8 cellular contexts compared by ENCODE assay signal in the genomic region with DNA sequence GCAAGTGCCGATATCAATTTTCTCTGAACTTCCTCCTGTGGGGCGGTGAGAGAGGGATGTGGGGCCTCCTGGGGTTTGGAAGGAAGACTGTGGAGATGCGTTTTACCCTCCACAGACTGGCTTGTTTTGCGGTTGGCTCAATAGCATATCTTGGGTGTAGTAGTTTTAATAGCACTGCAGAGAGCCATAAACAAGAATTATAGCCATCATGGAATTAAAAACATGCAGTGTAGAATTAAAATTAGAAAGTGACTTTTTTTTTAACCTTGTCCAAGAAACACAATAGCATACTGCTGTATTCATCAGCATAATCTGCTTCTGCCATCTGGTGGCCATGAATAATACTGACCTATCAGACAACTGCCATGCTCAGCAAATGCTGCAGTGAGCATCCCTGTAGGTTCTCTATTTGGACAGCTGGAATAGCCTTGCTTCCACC. TPM values are rescaled to one million over a fixed set of nuclear protein-coding genes. Genes with fewer than 3 reads are reported as not detected.
DNase-seq lines count a peak whose midpoint lies in the region; ATAC-seq and TF ChIP-seq lines count a peak whose summit lies in the region.

No MANE protein-coding gene starts in this region.

- POLR2A ChIA-PET in OCI-LY7 (lab: Charles Lee): no interaction called here

- TF ChIP-seq CTCF in OCI-LY7 (conservative IDR thresholded peaks at IDR 0.05; ENCODE audit: low read length) (peak; percentile 72), ascending aorta (IDR thresholded peaks at IDR 0.05) (peak; percentile 54 to 75 (median 56)), spleen (IDR thresholded peaks at IDR 0.05 in 8 of 11, conservative IDR thresholded peaks at IDR 0.05 in 3 of 11) (peak; percentile 12 to 60 (median 55))

- no peaks in the 10 kb centered on the region for H3K9me2 ChIP-seq in OCI-LY7 (ENCODE audit: insufficient read depth, low read length)

- WGBS in spleen, 5 donors: 11 to 35% (median 26%) methylated on average over 4 of the region's 4 CpGs

- CTCF ChIA-PET in OCI-LY7 (lab: Charles Lee; ENCODE audit: unreplicated experiment): no interaction called here

- H3K9me3 ChIP-seq in OCI-LY7 (ENCODE audit: low read length) (no peaks in the 10 kb centered on the region), ascending aorta (no peaks in the 10 kb centered on the region), spleen (no peaks in the 10 kb centered on the region)

- TF ChIP-seq POLR2A in spleen (IDR thresholded peaks at IDR 0.05): no peak

- intact Hi-C loops in OCI-LY7 (cut with micrococcal nuclease; ENCODE audit: unreplicated experiment): no loop called here
- intact Hi-C loops in ascending aorta (cut with DNase I): loop anchor here (1.0 to 10.0 kb wide), 6 partner anchors 65 to 853 kb away; a partner anchor contains a TSS
- intact Hi-C loops in spleen (cut with DNase I; ENCODE audit: low total_unique reads): loop anchor here (5.0 kb wide), 1 partner anchor 448 kb away; no protein-coding TSS in a partner anchor

- no peak overlapping the region for H3K27ac ChIP-seq in OCI-LY7 (ENCODE audit: low read depth, low read length, poor library complexity, severe bottlenecking)
- peak overlapping the region in 1 of 2 donors; percentile 59 for H3K27ac ChIP-seq in ascending aorta
- no peak overlapping the region for H3K27ac ChIP-seq in spleen

- no TSS peak for BruUV-seq in OCI-LY7 (replicated peaks; lab: Mats Ljungman, UMichigan)

- H3K36me3 ChIP-seq in OCI-LY7 (ENCODE audit: insufficient read depth, low read length): no peaks in the 10 kb centered on the region
- H3K36me3 ChIP-seq in ascending aorta: no peaks in the 10 kb centered on the region
- H3K36me3 ChIP-seq in spleen: no peaks in the 10 kb centered on the region

- peak; percentile 22 for DNase-seq in CD1c-positive myeloid dendritic cell (ENCODE audit: extremely low spot score)
- peak; percentile 36 for DNase-seq in KG1 (lab: John Stamatoyannopoulos, UW)
- peak; percentile 36 for DNase-seq in OCI-LY7 (ENCODE audit: low spot score)
- DNase-seq in ascending aorta (ENCODE audit: low spot score in 2 of 2): no peak
- DNase-seq in hepatic stellate cell (ENCODE audit: low spot score): peak; percentile 32
- no peak for DNase-seq in spleen
- no peak for DNase-seq in NK-92 (lab: John Stamatoyannopoulos, UW; ENCODE audit: unreplicated experiment)

- no peak overlapping the region for H2AFZ ChIP-seq in OCI-LY7 (ENCODE audit: low read length)

- H3K27me3 ChIP-seq in ascending aorta (no peaks in the 10 kb centered on the region), spleen (replicated peaks in 1 of 7) (peaks cover 0 to 8% (median 0%) of the 10 kb centered on the region in 7 donors)

- H3K79me2 ChIP-seq in OCI-LY7 (ENCODE audit: insufficient read depth, low read depth, low read length): no peaks in the 10 kb centered on the region

- H3K4me3 ChIP-seq in OCI-LY7 (ENCODE audit: low read depth, low read length, poor library complexity, severe bottlenecking): no peak overlapping the region
- H3K4me3 ChIP-seq in ascending aorta: no peak overlapping the region
- H3K4me3 ChIP-seq in spleen: no peak overlapping the region

- no peaks in the 10 kb centered on the region for H4K20me1 ChIP-seq in OCI-LY7 (ENCODE audit: insufficient read depth, low read length)

- H3K4me1 ChIP-seq in OCI-LY7 (ENCODE audit: insufficient read depth, low read length, poor library complexity, severe bottlenecking) (no peaks in the 10 kb centered on the region), ascending aorta (peaks cover 0 to 8% of the 10 kb centered on the region in 2 donors), spleen (no peaks in the 10 kb centered on the region)

- no peak overlapping the region for H3K4me2 ChIP-seq in OCI-LY7 (ENCODE audit: low read length)

- peak; percentile 73 for ATAC-seq in GM18870 (IDR thresholded peaks at IDR 0.05; ENCODE audit: unreplicated experiment)

RNA-seq across cellular contexts. Expression of a gene that starts 47.3 kb away (rescaled TPM):
- not detected in 2 replicates for total RNA-seq in OCI-LY7 (2014; rRNA removed; shearing (Covaris generic))
- not detected in 2 replicates for total RNA-seq in OCI-LY7 (2022)
- total RNA-seq in ascending aorta: 5.7 TPM
- 10 to 100 TPM; 12.2 to 22.7 (median 15.8) TPM for total RNA-seq in spleen
- polyA plus RNA-seq in spleen: 10 to 100 TPM; 10.4 to 17.2 (median 14.7) TPM

Comparison
In these comparisons a context has a peak if more than half of its experiments do, and no peak if none do; other contexts are left out.
1. DNase-seq: peak in CD1c-positive myeloid dendritic cell (single experiment), KG1 (single experiment), OCI-LY7 (single experiment) and hepatic stellate cell (single experiment); none in ascending aorta (0 of 2), spleen (single experiment) and NK-92 (single experiment).
2. Peak in every context shown above with its lines, with median percentiles within 50 percentile points of each other: CTCF ChIP-seq.